In the genomic region with DNA sequence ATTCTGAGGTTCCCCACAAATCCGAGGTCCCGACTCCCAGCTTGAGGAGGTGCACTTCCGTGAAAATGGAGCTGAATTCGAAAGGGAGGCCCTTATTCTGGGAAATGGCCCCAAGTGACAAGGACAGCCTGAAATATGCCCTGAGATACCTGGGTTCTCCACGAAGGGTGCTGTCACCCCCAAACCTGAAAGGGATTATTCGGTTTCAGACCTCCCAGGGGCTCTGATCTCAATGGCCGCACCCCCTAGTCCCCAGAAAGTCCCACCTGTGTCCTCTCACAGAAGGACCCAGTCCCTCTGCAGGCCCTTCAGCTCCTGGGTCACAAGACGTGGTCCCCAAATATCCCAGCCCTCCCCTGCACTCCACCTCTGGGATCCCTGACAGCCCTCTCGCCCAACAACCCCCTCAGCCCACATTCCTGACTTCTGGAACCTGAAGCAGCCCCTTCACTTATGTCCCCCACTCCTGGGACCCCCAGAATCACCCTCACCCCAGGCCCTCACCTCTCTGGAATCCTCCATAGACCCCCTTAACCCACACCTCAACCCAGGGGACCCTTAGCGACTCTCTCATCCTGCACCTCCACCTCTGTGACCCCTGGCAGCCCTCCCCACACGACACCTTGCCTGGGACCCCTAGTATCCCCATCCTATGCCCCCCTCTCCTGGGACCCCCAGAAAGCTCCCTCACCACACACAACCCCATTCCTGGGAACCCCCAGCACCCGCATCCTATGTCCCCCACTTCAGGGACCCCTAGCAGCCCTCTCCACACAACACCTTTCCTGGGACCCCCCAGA, we compare ENCODE assay signal across 9 cellular contexts. TPM values are rescaled to one million over a fixed set of nuclear protein-coding genes. Genes with fewer than 3 reads are reported as not detected.
DNase-seq lines count a peak whose midpoint lies in the region; ATAC-seq and TF ChIP-seq lines count a peak whose summit lies in the region.
"Had no signal": no experiment of that assay in that cellular context is flagged by ENCODE, and none has a peak within 500 bp of the region (broad histone marks: within the 10 kb centered on the region; RNA-seq: fewer than 3 reads in every experiment).

No MANE protein-coding gene starts in this region.

- peak; percentile 2 for ATAC-seq in GM18907 (IDR thresholded peaks at IDR 0.05; ENCODE audit: unreplicated experiment)
- no peak for ATAC-seq in HG03342 (IDR thresholded peaks at IDR 0.05; ENCODE audit: unreplicated experiment)
- no peak for ATAC-seq in GM19467 (IDR thresholded peaks at IDR 0.05; ENCODE audit: unreplicated experiment)
- ATAC-seq in HG03354 (IDR thresholded peaks at IDR 0.05; ENCODE audit: poor library complexity, severe bottlenecking, unreplicated experiment) = no peak

- H3K36me3 Mint-ChIP-seq in osteocyte (ENCODE audit: unreplicated experiment) = no peaks in the 10 kb centered on the region

- TF ChIP-seq CTCF in WERI-Rb-1 (IDR thresholded peaks at IDR 0.05; ENCODE audit: low read depth, low read length) (no peak), foreskin fibroblast (IDR thresholded peaks at IDR 0.05; ENCODE audit: low read depth, low read length) (no peak), osteocyte (IDR thresholded peaks at IDR 0.05) (no peak)

- H3K4me1 Mint-ChIP-seq in osteocyte (ENCODE audit: unreplicated experiment) = peaks cover 11% of the 10 kb centered on the region

- H3K9me3 ChIP-seq in WERI-Rb-1 (ENCODE audit: severe bottlenecking) = peaks cover 7% of the 10 kb centered on the region

- H3K27ac ChIP-seq in WERI-Rb-1 (peak overlapping the region; percentile 81), skin epidermis (peak overlapping the region in 18 of 21 experiments; percentile 8 to 96 (median 80))

- H3K27me3 ChIP-seq in WERI-Rb-1 (ENCODE audit: insufficient read depth, low read depth, severe bottlenecking) = no peaks in the 10 kb centered on the region

- H3K27me3 Mint-ChIP-seq in osteocyte (ENCODE audit: unreplicated experiment) = no peaks in the 10 kb centered on the region

- H3K9me3 Mint-ChIP-seq in osteocyte (ENCODE audit: unreplicated experiment) = no peaks in the 10 kb centered on the region

- H3K4me3 ChIP-seq in WERI-Rb-1 (ENCODE audit: low read depth, low read length) = no peak overlapping the region
- H3K4me3 ChIP-seq in foreskin fibroblast (ENCODE audit: low read depth in 1 of 2, low read length in 2 of 2) = peak overlapping the region; percentile 87 to 99
- peak overlapping the region; percentile 6 to 63 (median 42) for H3K4me3 ChIP-seq in skin epidermis

- no peak overlapping the region for H3K4me3 Mint-ChIP-seq in osteocyte (ENCODE audit: unreplicated experiment)

- H3K27ac Mint-ChIP-seq in osteocyte (ENCODE audit: unreplicated experiment) = no peak overlapping the region

- DNase-seq in WERI-Rb-1 (no peak), foreskin fibroblast (no peak), osteocyte (ENCODE audit: extremely low spot score, unreplicated experiment) (no peak)

- H3K36me3 ChIP-seq in WERI-Rb-1 = no peaks in the 10 kb centered on the region

RNA-seq across cellular contexts. Expression of gene SYNGR4, which starts 0.6 kb away (rescaled TPM):
- total RNA-seq in osteocyte = not detected in 2 replicates
- total RNA-seq: left cardiac atrium had no signal

RNA-seq across cellular contexts. Expression of gene TMEM143, which starts 1.0 kb away (rescaled TPM):
- total RNA-seq in osteocyte = 9.1 and 12.3 TPM in 2 replicates

RNA-seq across cellular contexts. Expression of gene KDELR1, which starts 26.6 kb away (rescaled TPM):
- total RNA-seq in osteocyte = 267 and 275 TPM in 2 replicates

RNA-seq across cellular contexts. Expression of gene GRIN2D, which starts 28.7 kb away (rescaled TPM):
- total RNA-seq in osteocyte = 0.68 and 1.2 TPM in 2 replicates

RNA-seq across cellular contexts. Expression of gene EMP3, which starts 39.4 kb away (rescaled TPM):
- total RNA-seq in osteocyte = 201 and 212 TPM in 2 replicates
